In the genomic region with DNA sequence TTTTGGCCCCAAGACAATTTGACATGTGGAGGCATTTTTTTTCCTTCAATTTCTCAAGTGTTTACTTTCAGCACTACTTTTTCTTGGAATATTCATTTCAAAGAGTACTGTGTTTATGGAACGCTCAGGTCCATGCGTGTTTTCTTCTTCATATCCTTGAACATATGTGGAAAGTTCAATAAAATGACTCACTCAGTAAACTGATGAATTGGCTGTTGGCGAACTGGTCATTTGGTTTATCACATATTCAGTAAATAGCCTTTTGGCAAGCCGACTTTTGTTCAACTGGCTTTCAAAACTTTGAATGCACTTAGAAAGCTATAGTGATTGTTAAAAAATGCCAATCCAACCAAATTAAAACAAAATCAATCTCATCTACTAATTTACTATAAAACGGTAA, we compare ENCODE assay signal across 19 cellular contexts.
A peak's percentile ranks its signal among the peaks of the same experiment; 100 is the strongest.
DNase-seq lines count a peak whose midpoint lies in the region; ATAC-seq, FAIRE-seq and TF ChIP-seq lines count a peak whose summit lies in the region.
"Had no signal": no experiment of that assay in that cellular context is flagged by ENCODE, and none has a peak within 500 bp of the region (broad histone marks: within the 10 kb centered on the region; RNA-seq: fewer than 3 reads in every experiment).

No MANE protein-coding gene starts in this region.

- H3K4me3 ChIP-seq in HepG2 (replicated peaks in 1 of 3; ENCODE audit: insufficient read depth in 1 of 3, low read depth in 2 of 3, low read length in 3 of 3) (no peak overlapping the region), right lobe of liver (no peak overlapping the region), hepatocyte (no peak overlapping the region), stomach (no peak overlapping the region)
- H3K4me3 ChIP-seq: BLaER1 treated with 17β-estradiol and CSF1 and Interleukin-3, amounts not matched to agents 10 nM and 100 nM; GM23248; HAP-1; SK-N-MC had no signal

- H3K9ac ChIP-seq in HepG2 (ENCODE audit: insufficient read depth, low read depth, low read length), result no peak overlapping the region
- H3K9ac ChIP-seq: BLaER1 treated with 17β-estradiol and CSF1 and Interleukin-3, amounts not matched to agents 10 nM and 100 nM; GM23248 had no signal

- H4K20me1 ChIP-seq in HepG2 (ENCODE audit: insufficient read depth, low read length) (no peaks in the 10 kb centered on the region), hepatocyte (ENCODE audit: insufficient read depth, poor library complexity, severe bottlenecking) (no peaks in the 10 kb centered on the region)
- H4K20me1 ChIP-seq: BLaER1 treated with 17β-estradiol and CSF1 and Interleukin-3, amounts not matched to agents 10 nM and 100 nM had no signal

- POLR2A ChIA-PET in HepG2 (lab: Yijun Ruan, JAX), result no interaction called here
- POLR2A ChIA-PET in RWPE1 (lab: Yijun Ruan, JAX; ENCODE audit: low non-redundant PET), result no interaction called here

- CTCF ChIA-PET in HepG2 (lab: Yijun Ruan, JAX; ENCODE audit: low intra/inter-chr PET ratio, low total read pairs), result no interaction called here
- CTCF ChIA-PET in RWPE1 (lab: Yijun Ruan, JAX), result no interaction called here

- FAIRE-seq in HepG2 (lab: Jason Lieb, UNC), result no peak
- FAIRE-seq: A204.1 had no signal

- no peak for TF ChIP-seq RAD21 in HepG2 (CRISPR knock-in tag; IDR thresholded peaks at IDR 0.05)

- no peaks in the 10 kb centered on the region for H3K9me3 ChIP-seq in HepG2 (ENCODE audit: low read length)
- no peaks in the 10 kb centered on the region for H3K9me3 ChIP-seq in right lobe of liver
- no peaks in the 10 kb centered on the region for H3K9me3 ChIP-seq in hepatocyte (ENCODE audit: low read depth)
- peaks cover 0 to 5% (median 0%) of the 10 kb centered on the region in 4 donors for H3K9me3 ChIP-seq in stomach
- H3K9me3 ChIP-seq: HAP-1 had no signal

- H3K27ac ChIP-seq in HepG2 (ENCODE audit: extremely low read length, insufficient read depth, low read length) (no peak overlapping the region), right lobe of liver (no peak overlapping the region), RWPE1 (no peak overlapping the region), hepatocyte (peak overlapping the region; percentile 6), stomach (peak overlapping the region in 2 of 5 donors; percentile 20 to 54)
- H3K27ac ChIP-seq: BLaER1 treated with 17β-estradiol and CSF1 and Interleukin-3, amounts not matched to agents 10 nM and 100 nM; GM23248; SK-N-MC had no signal

- BruUV-seq in HepG2 (replicated peaks; lab: Mats Ljungman, UMichigan), result no TSS peak

- TF ChIP-seq POLR2A in HepG2 (IDR thresholded peaks at IDR 0.05; ENCODE audit: insufficient read depth in 1 of 2, low read depth in 2 of 2, low read length in 2 of 2), result no peak
- TF ChIP-seq POLR2A in right lobe of liver (IDR thresholded peaks at IDR 0.05), result no peak
- TF ChIP-seq POLR2A in stomach (IDR thresholded peaks at IDR 0.05), result no peak

- no peak for TF ChIP-seq CTCF in HepG2 (CRISPR knock-in tag; IDR thresholded peaks at IDR 0.05)
- no peak for TF ChIP-seq CTCF in right lobe of liver (IDR thresholded peaks at IDR 0.05)
- no peak for TF ChIP-seq CTCF in RWPE1 (conservative IDR thresholded peaks at IDR 0.05; ENCODE audit: low read depth)
- TF ChIP-seq CTCF in hepatocyte (IDR thresholded peaks at IDR 0.05; ENCODE audit: poor library complexity), result no peak
- no peak for TF ChIP-seq CTCF in stomach (IDR thresholded peaks at IDR 0.05)

- ATAC-seq in HepG2 (no peak), right lobe of liver (no peak)
- ATAC-seq: CD8-positive, alpha-beta T cell had no signal

- DNase-seq in HepG2 (ENCODE audit: low spot score), result peak; percentile 29
- no peak for DNase-seq in right lobe of liver
- DNase-seq in RWPE1 (ENCODE audit: low spot score), result peak; percentile 8
- DNase-seq in hepatocyte (ENCODE audit: low spot score), result peak; percentile 34
- DNase-seq in stomach, result peak; percentile 35
- no peak for DNase-seq in pons (ENCODE audit: low spot score)
- no peak for DNase-seq in SK-N-DZ (ENCODE audit: low spot score)
- DNase-seq in NCI-H1930 (lab: John Stamatoyannopoulos, UW), result no peak
- DNase-seq: CD8-positive, alpha-beta T cell; DND-41; GM23248; NCI-H1105; NCI-H2081 treated with DMSO at 0.1 percent for 48 hours; NCI-H510A; NCI-H82 had no signal

- no peaks in the 10 kb centered on the region for H3K79me2 ChIP-seq in HepG2 (ENCODE audit: insufficient read depth, low read length)
- H3K79me2 ChIP-seq in hepatocyte, result no peaks in the 10 kb centered on the region

- H3K36me3 ChIP-seq in HepG2 (replicated peaks in 1 of 2; ENCODE audit: control insufficient read depth in 1 of 2, insufficient read depth in 2 of 2, low read length in 2 of 2) (no peaks in the 10 kb centered on the region), right lobe of liver (no peaks in the 10 kb centered on the region), hepatocyte (replicated peaks; ENCODE audit: insufficient read depth, low read depth) (no peaks in the 10 kb centered on the region), stomach (no peaks in the 10 kb centered on the region)
- H3K36me3 ChIP-seq: BLaER1 treated with 17β-estradiol and CSF1 and Interleukin-3, amounts not matched to agents 10 nM and 100 nM; HAP-1 had no signal

- H3K4me1 ChIP-seq in HepG2 (ENCODE audit: insufficient read depth, low read length) (no peaks in the 10 kb centered on the region), right lobe of liver (no peaks in the 10 kb centered on the region), hepatocyte (ENCODE audit: insufficient read depth) (peaks cover 11% of the 10 kb centered on the region), stomach (peaks cover 0 to 34% (median 13%) of the 10 kb centered on the region in 4 donors)
- H3K4me1 ChIP-seq: BLaER1 treated with 17β-estradiol and CSF1 and Interleukin-3, amounts not matched to agents 10 nM and 100 nM; HAP-1 had no signal

- no peak overlapping the region for H2AFZ ChIP-seq in HepG2 (ENCODE audit: low read length)
- H2AFZ ChIP-seq in hepatocyte, result no peak overlapping the region
- H2AFZ ChIP-seq: GM23248 had no signal

- 2% methylated on average over 5 of the region's 5 CpGs for WGBS in HepG2 (ENCODE audit: low lambda C conversion rate)
- 62% methylated on average over 5 of the region's 5 CpGs for WGBS in right lobe of liver (ENCODE audit: insufficient coverage, low coverage, low lambda C conversion rate, missing lambda C conversion rate)
- WGBS in hepatocyte (ENCODE audit: low lambda C conversion rate, missing lambda C conversion rate), result 48% methylated on average over 5 of the region's 5 CpGs
- 24 to 54% (median 34%) methylated on average over 5 of the region's 5 CpGs for WGBS in stomach, 5 donors

- TF ChIP-seq EP300 in HepG2 (IDR thresholded peaks at IDR 0.05; ENCODE audit: low read depth in 2 of 2, low read length in 2 of 2) (no peak), HepG2 (CRISPR knock-in tag; IDR thresholded peaks at IDR 0.05; ENCODE audit: borderline replicate concordance) (no peak), stomach (IDR thresholded peaks at IDR 0.05) (no peak)

- intact Hi-C loops in HepG2 (cut with micrococcal nuclease; ENCODE audit: unreplicated experiment), result no loop called here
- intact Hi-C loops in right lobe of liver (cut with DNase I), result no loop called here
- intact Hi-C loops in stomach (cut with DNase I; ENCODE audit: low total_unique reads), result no loop called here

- H3K27me3 ChIP-seq in HepG2 (ENCODE audit: control insufficient read depth in 1 of 2, insufficient read depth in 2 of 2, low read length in 2 of 2) (no peaks in the 10 kb centered on the region), right lobe of liver (peaks cover 0 to 6% of the 10 kb centered on the region in 2 donors), hepatocyte (no peaks in the 10 kb centered on the region), stomach (peaks cover 0 to 7% (median 0%) of the 10 kb centered on the region in 3 donors)
- H3K27me3 ChIP-seq: BLaER1 treated with 17β-estradiol and CSF1 and Interleukin-3, amounts not matched to agents 10 nM and 100 nM had no signal

- in situ Hi-C loops in HepG2 (cut with HindIII; ENCODE audit: extremely low pct_ligation_motif_present, low pct_unique_long_range_greater_than_20kb), result loop anchor here (25.0 kb wide), 2 partner anchors 413 to 888 kb away; no protein-coding TSS in a partner anchor

- H3K4me2 ChIP-seq in HepG2 (ENCODE audit: low read depth, low read length) (no peak overlapping the region), hepatocyte (no peak overlapping the region)
- H3K4me2 ChIP-seq: BLaER1 treated with 17β-estradiol and CSF1 and Interleukin-3, amounts not matched to agents 10 nM and 100 nM had no signal

- no peaks in the 10 kb centered on the region for H3K9me2 ChIP-seq in hepatocyte (replicated peaks; ENCODE audit: insufficient read depth)

TF ChIP-seq in HepG2, 621 proteins besides CTCF, POLR2A, EP300 and RAD21 (continues in another document):
- peak; percentile 38; the same call in 1 of the 2 replicates for TF ChIP-seq SOX5 (CRISPR knock-in tag; IDR thresholded peaks at IDR 0.05; ENCODE audit: borderline replicate concordance)
- peak; percentile 76 for TF ChIP-seq FOSL2 (CRISPR knock-in tag; IDR thresholded peaks at IDR 0.05)
- peak; percentile 60; the same call in 1 of the 2 replicates for TF ChIP-seq TCF7 (IDR thresholded peaks at IDR 0.05; ENCODE audit: low read depth)
- TF ChIP-seq HMG20A (CRISPR knock-in tag; IDR thresholded peaks at IDR 0.05; ENCODE audit: borderline replicate concordance), result peak; percentile 48; the same call in 1 of the 2 replicates
- TF ChIP-seq, protein P1, sequence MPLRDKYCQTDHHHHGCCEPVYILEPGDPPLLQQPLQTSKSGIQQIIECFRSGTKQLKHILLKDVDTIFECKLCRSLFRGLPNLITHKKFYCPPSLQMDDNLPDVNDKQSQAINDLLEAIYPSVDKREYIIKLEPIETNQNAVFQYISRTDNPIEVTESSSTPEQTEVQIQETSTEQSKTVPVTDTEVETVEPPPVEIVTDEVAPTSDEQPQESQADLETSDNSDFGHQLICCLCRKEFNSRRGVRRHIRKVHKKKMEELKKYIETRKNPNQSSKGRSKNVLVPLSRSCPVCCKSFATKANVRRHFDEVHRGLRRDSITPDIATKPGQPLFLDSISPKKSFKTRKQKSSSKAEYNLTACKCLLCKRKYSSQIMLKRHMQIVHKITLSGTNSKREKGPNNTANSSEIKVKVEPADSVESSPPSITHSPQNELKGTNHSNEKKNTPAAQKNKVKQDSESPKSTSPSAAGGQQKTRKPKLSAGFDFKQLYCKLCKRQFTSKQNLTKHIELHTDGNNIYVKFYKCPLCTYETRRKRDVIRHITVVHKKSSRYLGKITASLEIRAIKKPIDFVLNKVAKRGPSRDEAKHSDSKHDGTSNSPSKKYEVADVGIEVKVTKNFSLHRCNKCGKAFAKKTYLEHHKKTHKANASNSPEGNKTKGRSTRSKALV (CRISPR knock-in tag; IDR thresholded peaks at IDR 0.05), result no peak
- peak; percentile 28; the same call in 1 of the 2 replicates for TF ChIP-seq RARA (CRISPR knock-in tag; IDR thresholded peaks at IDR 0.05)
- TF ChIP-seq HHEX (CRISPR knock-in tag; IDR thresholded peaks at IDR 0.05), result peak; percentile 17; the same call in 1 of the 2 replicates
- peak; percentile 43; the same call in 1 of the 2 replicates for TF ChIP-seq FOSL1 (CRISPR knock-in tag; IDR thresholded peaks at IDR 0.05; ENCODE audit: borderline replicate concordance)
- TF ChIP-seq BCL6 (CRISPR knock-in tag; IDR thresholded peaks at IDR 0.05), result peak; percentile 41; the same call in 1 of the 2 replicates

Comparison
In these comparisons a context has a peak if more than half of its experiments do, and no peak if none do; other contexts are left out.
1. DNase-seq: peak in HepG2 (single experiment), RWPE1 (single experiment), hepatocyte (single experiment) and stomach (single experiment); none in right lobe of liver (0 of 3), pons (single experiment), SK-N-DZ (single experiment) and NCI-H1930 (0 of 2).